ENCODE assay signal across 9 cellular contexts in genomic region chr4:38160487-38161207, GRCh38.
A peak's percentile ranks its signal among the peaks of the same experiment; 100 is the strongest.
DNase-seq lines count a peak whose midpoint lies in the region; ATAC-seq and TF ChIP-seq lines count a peak whose summit lies in the region.
"Had no signal": no experiment of that assay in that cellular context is flagged by ENCODE, and none has a peak within 500 bp of the region (broad histone marks: within the 10 kb centered on the region; RNA-seq: fewer than 3 reads in every experiment).

No MANE protein-coding gene starts in this region.

- peaks cover 75% of the 10 kb centered on the region for H3K4me1 Mint-ChIP-seq in activated T-cell treated with anti-CD3 and anti-CD28 coated beads, Interleukin-2, amount 50 U/mL, for 4 hours (ENCODE audit: low read depth)

- H3K4me1 ChIP-seq in gastroesophageal sphincter (peaks cover 0 to 38% (median 14%) of the 10 kb centered on the region in 3 donors), gastrocnemius medialis (peaks cover 0 to 5% of the 10 kb centered on the region in 2 donors), thyroid gland (peaks cover 0 to 16% of the 10 kb centered on the region in 2 donors)

- H3K9me3 Mint-ChIP-seq in activated T-cell treated with anti-CD3 and anti-CD28 coated beads, Interleukin-2, amount 50 U/mL, for 4 hours = peaks cover 13% of the 10 kb centered on the region

- H3K36me3 ChIP-seq in gastroesophageal sphincter = no peaks in the 10 kb centered on the region
- H3K36me3 ChIP-seq in gastrocnemius medialis = no peaks in the 10 kb centered on the region
- no peaks in the 10 kb centered on the region for H3K36me3 ChIP-seq in thyroid gland

- no peaks in the 10 kb centered on the region for H3K27me3 Mint-ChIP-seq in activated T-cell treated with anti-CD3 and anti-CD28 coated beads, Interleukin-2, amount 50 U/mL, for 4 hours (ENCODE audit: low read depth)

- TF ChIP-seq EP300 in gastroesophageal sphincter (IDR thresholded peaks at IDR 0.05) = no peak

- H3K4me3 ChIP-seq in gastroesophageal sphincter (no peak overlapping the region), gastrocnemius medialis (no peak overlapping the region), thyroid gland (replicated peaks in 1 of 3) (no peak overlapping the region)

- WGBS in gastroesophageal sphincter (ENCODE audit: low coverage in 1 of 2), 2 donors = 23 to 54% methylated on average over 3 of the region's 3 CpGs
- WGBS in thyroid gland, 2 donors = 59 to 70% methylated on average over 3 of the region's 3 CpGs

- peak overlapping the region in 3 of 4 donors; percentile 39 to 55 (median 50) for H3K27ac ChIP-seq in gastroesophageal sphincter
- peak overlapping the region in 2 of 4 donors; percentile 31 to 45 for H3K27ac ChIP-seq in gastrocnemius medialis
- no peak overlapping the region for H3K27ac ChIP-seq in thyroid gland
- H3K27ac ChIP-seq: KMS-11 had no signal

- no peak for TF ChIP-seq POLR2A in gastroesophageal sphincter (IDR thresholded peaks at IDR 0.05)
- TF ChIP-seq POLR2A in gastrocnemius medialis (IDR thresholded peaks at IDR 0.05) = no peak
- TF ChIP-seq POLR2A in thyroid gland (IDR thresholded peaks at IDR 0.05) = no peak

- ATAC-seq in GM19035 (IDR thresholded peaks at IDR 0.05; ENCODE audit: unreplicated experiment) = peak; percentile 96
- peak; percentile 91 for ATAC-seq in HG03135 (IDR thresholded peaks at IDR 0.05; ENCODE audit: unreplicated experiment)
- ATAC-seq in activated T-cell treated with anti-CD3 and anti-CD28 coated beads, Interleukin-2, amount 50 U/mL, for 4 hours = peak; percentile 77 to 78
- ATAC-seq in gastroesophageal sphincter = peak; percentile 79
- peak; percentile 68 to 79 for ATAC-seq in gastrocnemius medialis

- H3K36me3 Mint-ChIP-seq in activated T-cell treated with anti-CD3 and anti-CD28 coated beads, Interleukin-2, amount 50 U/mL, for 4 hours (ENCODE audit: insufficient read depth) = no peaks in the 10 kb centered on the region

- H3K9me3 ChIP-seq in gastroesophageal sphincter (peaks cover 0 to 5% (median 0%) of the 10 kb centered on the region in 3 donors), gastrocnemius medialis (no peaks in the 10 kb centered on the region), thyroid gland (no peaks in the 10 kb centered on the region)

- TF ChIP-seq CTCF in gastroesophageal sphincter (IDR thresholded peaks at IDR 0.05) (no peak), gastrocnemius medialis (IDR thresholded peaks at IDR 0.05 in 4 of 5, conservative IDR thresholded peaks at IDR 0.05 in 1 of 5) (no peak), thyroid gland (IDR thresholded peaks at IDR 0.05) (no peak)

- intact Hi-C loops in gastrocnemius medialis (cut with DNase I; ENCODE audit: low total_unique reads) = no loop called here
- intact Hi-C loops in thyroid gland (cut with DNase I) = no loop called here

- no peak overlapping the region for H3K4me3 Mint-ChIP-seq in activated T-cell treated with anti-CD3 and anti-CD28 coated beads, Interleukin-2, amount 50 U/mL, for 4 hours

- DNase-seq in AG20443 (ENCODE audit: low spot score) (peak; percentile 78), NCI-H510A treated with DMSO at 0.1 percent for 48 hours (lab: John Stamatoyannopoulos, UW) (peak; percentile 87), gastrocnemius medialis (peak; percentile 18 to 42), thyroid gland (no peak)
- peak; percentile 20 for DNase-seq in activated T-cell treated with anti-CD3 and anti-CD28 coated beads, Interleukin-2, amount 50 U/mL, for 4 hours

- H3K27me3 ChIP-seq in gastroesophageal sphincter (no peaks in the 10 kb centered on the region), gastrocnemius medialis (no peaks in the 10 kb centered on the region), thyroid gland (no peaks in the 10 kb centered on the region)

- in situ Hi-C loops in gastrocnemius medialis (cut with MboI; ENCODE audit: low sequenced_read_pairs in 4 of 4) = no loop called here

Comparison
In these comparisons a context has a peak if more than half of its experiments do, and no peak if none do; other contexts are left out.
1. DNase-seq: peak in AG20443 (single experiment), NCI-H510A treated with DMSO at 0.1 percent for 48 hours (single experiment), activated T-cell treated with anti-CD3 and anti-CD28 coated beads, Interleukin-2, amount 50 U/mL, for 4 hours (single experiment) and gastrocnemius medialis (2 of 2); none in thyroid gland (0 of 2).
2. H3K27ac ChIP-seq: peak in gastroesophageal sphincter (3 of 4); none in thyroid gland (0 of 3).
3. Peak in every context shown above with its lines, with median percentiles within 50 percentile points of each other: ATAC-seq.